ENCODE assay signal across 8 cellular contexts in genomic region chr3:47380601-47381316, GRCh38. TPM values are rescaled to one million over a fixed set of nuclear protein-coding genes. Genes with fewer than 3 reads are reported as not detected.
DNase-seq lines count a peak whose midpoint lies in the region; ATAC-seq, FAIRE-seq and TF ChIP-seq lines count a peak whose summit lies in the region.

PTPN23 (plus strand) TSS chr3:47381021; CDS start chr3:47381097, 76 bp downstream.

- H3K27ac ChIP-seq in keratinocyte (ENCODE audit: control insufficient read depth, insufficient read depth, low read length) = peak within 1 kb of the TSS; percentile 99

- H2AFZ ChIP-seq in keratinocyte (ENCODE audit: control insufficient read depth, low read length) = peak within 1 kb of the TSS; percentile 80

- H3K27me3 ChIP-seq in keratinocyte (ENCODE audit: control insufficient read depth, extremely low read depth, insufficient read depth, low read length) = no peaks in the 10 kb centered on the region

- peak within 1 kb of the TSS; percentile 98 for H3K4me2 ChIP-seq in keratinocyte (ENCODE audit: control insufficient read depth, extremely low read depth, insufficient read depth, low read depth, low read length)

- H3K36me3 ChIP-seq in keratinocyte (ENCODE audit: control insufficient read depth in 2 of 2, extremely low read depth in 1 of 2, insufficient read depth in 2 of 2, low read length in 2 of 2) = peaks cover 2 to 7% of the 10 kb centered on the region in 2 experiments

- peaks cover 16% of the 10 kb centered on the region for H3K4me1 ChIP-seq in keratinocyte (ENCODE audit: control insufficient read depth, extremely low read depth, insufficient read depth, low read length)

- no peaks in the 10 kb centered on the region for H3K9me3 ChIP-seq in keratinocyte (ENCODE audit: control insufficient read depth, low read depth, low read length)

- ATAC-seq in HG03432 (IDR thresholded peaks at IDR 0.05; ENCODE audit: unreplicated experiment) = peak; percentile 81

- peak within 1 kb of the TSS; percentile 99 for H3K9ac ChIP-seq in keratinocyte (ENCODE audit: control insufficient read depth, extremely low read depth, insufficient read depth, low read length)

- FAIRE-seq in keratinocyte (lab: Jason Lieb, UNC) = peak; percentile 62

- no peak for TF ChIP-seq CTCF in keratinocyte (optimal IDR thresholded peaks at IDR 0.05 in 1 of 3, IDR thresholded peaks at IDR 0.05 in 1 of 3, conservative IDR thresholded peaks at IDR 0.05 in 1 of 3; ENCODE audit: extremely low read depth in 1 of 3, insufficient read depth in 2 of 3, low read length in 3 of 3)

- H3K79me2 ChIP-seq in keratinocyte (ENCODE audit: control insufficient read depth, insufficient read depth, low read length) = peaks cover 50% of the 10 kb centered on the region

- TF ChIP-seq POLR2A in GM19099 (IDR thresholded peaks at IDR 0.05; ENCODE audit: extremely low read depth, insufficient read length, low read depth) = peak; percentile 96

- dilution Hi-C loops in keratinocyte (cut with MboI; ENCODE audit: extremely low pct_ligation_motif_present, low sequenced_read_pairs) = no loop called here

- peaks cover 2% of the 10 kb centered on the region for H3K9me1 ChIP-seq in keratinocyte (ENCODE audit: control insufficient read depth, extremely low read depth, insufficient read depth, low read length)

- DNase-seq in AG20443 (ENCODE audit: low spot score) (peak; percentile 99), NCI-H510A (lab: John Stamatoyannopoulos, UW) (peak; percentile 98), cerebellum (ENCODE audit: low spot score) (peak; percentile 96), keratinocyte (ENCODE audit: low read depth, low spot score) (peak; percentile 96)
- DNase-seq in activated CD4-positive, alpha-beta T cell treated with anti-CD3 and anti-CD28 coated beads for 1 hour = peak; percentile 97
- DNase-seq in stimulated activated CD4-positive, alpha-beta T cell treated with anti-CD3 and anti-CD28 coated beads, Interleukin-15, amount 100 ng/mL, for 1 hour (ENCODE audit: low read depth in 1 of 2, low spot score in 1 of 2) = peak; percentile 98

- H3K4me3 ChIP-seq in keratinocyte (ENCODE audit: control insufficient read depth in 2 of 3, extremely low read depth in 1 of 3, insufficient read depth in 2 of 3, low read depth in 1 of 3, low read length in 3 of 3) = peak within 1 kb of the TSS; percentile 84 to 93 (median 90)

- peaks cover 1% of the 10 kb centered on the region for H4K20me1 ChIP-seq in keratinocyte (ENCODE audit: control insufficient read depth, extremely low read depth, insufficient read depth, low read length)

RNA-seq across cellular contexts. Expression of gene PTPN23, which starts in this region (rescaled TPM):
- total RNA-seq in cerebellum = 12.8 TPM
- 1.3 to 2.7 TPM (median 1.6 TPM) in 3 replicates for polyA plus RNA-seq in keratinocyte
- 17.5 TPM for polyA plus RNA-seq in keratinocyte (2011; ENCODE audit: low read depth)
- 1.4 and 3.5 TPM in 2 replicates for polyA plus RNA-seq in keratinocyte (2011; cell fraction: cytosol; rRNA removed)
- 13.9 and 20.3 TPM in 2 replicates for polyA plus RNA-seq in keratinocyte (2011; cell fraction: nucleus; rRNA removed)
- 19.3 and 29.2 TPM in 2 replicates for polyA plus RNA-seq in keratinocyte (2012; ENCODE audit: low replicate concordance)
- polyA minus RNA-seq in keratinocyte = 10.0 to 45.4 TPM (median 11.1 TPM) in 3 replicates
- 15.9 TPM for polyA minus RNA-seq in keratinocyte (2011; cell fraction: cytosol; rRNA and poly(A)+ RNA removed)
- 26.5 and 32.1 TPM in 2 replicates for polyA minus RNA-seq in keratinocyte (2011; cell fraction: nucleus; rRNA and poly(A)+ RNA removed)

Comparison
In these comparisons a context has a peak if more than half of its experiments do, and no peak if none do; other contexts are left out.
1. Peak in every context shown above with its lines: DNase-seq, ATAC-seq, H3K4me3 ChIP-seq and H3K27ac ChIP-seq.